14 cellular contexts compared by ENCODE assay signal in the genomic region with DNA sequence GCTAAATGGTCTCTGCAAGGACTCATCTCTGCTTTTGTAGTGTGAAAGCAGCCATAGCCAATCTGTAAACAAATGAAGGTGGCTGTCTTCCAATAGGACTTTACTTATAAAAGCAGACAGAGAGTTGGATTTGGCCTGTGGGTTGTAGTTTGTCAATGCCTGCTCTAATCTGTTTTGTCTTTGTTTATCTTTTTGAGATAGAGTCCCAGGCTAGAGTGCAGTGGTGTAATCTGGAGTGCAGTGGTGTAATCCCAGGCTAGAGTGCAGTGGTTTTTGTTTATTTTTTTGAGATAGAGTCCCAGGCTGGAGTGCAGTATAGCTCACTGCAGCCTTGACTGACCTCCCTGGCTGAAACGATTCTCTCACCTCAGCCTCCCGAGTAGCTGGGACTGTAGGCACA. TPM values are rescaled to one million over a fixed set of nuclear protein-coding genes. Genes with fewer than 3 reads are reported as not detected.
DNase-seq lines count a peak whose midpoint lies in the region; ATAC-seq, FAIRE-seq and TF ChIP-seq lines count a peak whose summit lies in the region.
"Had no signal": no experiment of that assay in that cellular context is flagged by ENCODE, and none has a peak within 500 bp of the region (broad histone marks: within the 10 kb centered on the region; RNA-seq: fewer than 3 reads in every experiment).

No MANE protein-coding gene starts in this region.

- no peak for DNase-seq in activated naive CD4-positive, alpha-beta T cell treated with anti-CD3 and anti-CD28 coated beads for 36 hours
- DNase-seq in activated naive CD4-positive, alpha-beta T cell treated with anti-CD3 and anti-CD28 coated beads, Interleukin-2, amount 50 U/mL, for 16 hours: no peak
- DNase-seq in T-helper 17 cell: no peak
- no peak for DNase-seq in left ventricle myocardium superior
- DNase-seq in gastrocnemius medialis: no peak
- no peak for DNase-seq in H54 (ENCODE audit: insufficient read length, low spot score)
- DNase-seq in hippocampal formation (lab: John Stamatoyannopoulos, UW): no peak
- no peak for DNase-seq in effector CD4-positive, alpha-beta T cell
- DNase-seq: activated CD4-positive, alpha-beta T cell treated with anti-CD3 and anti-CD28 coated beads for 48 hours; anterior cingulate cortex; NCI-H1092; SK-N-SH had no signal

- TF ChIP-seq POLR2A in gastrocnemius medialis (IDR thresholded peaks at IDR 0.05): no peak
- no peak for TF ChIP-seq POLR2A in H54 (IDR thresholded peaks at IDR 0.05; ENCODE audit: low read depth, low read length)

- no peaks in the 10 kb centered on the region for H3K36me3 ChIP-seq in gastrocnemius medialis

- peaks cover 84 to 92% of the 10 kb centered on the region in 2 donors for H3K4me1 ChIP-seq in gastrocnemius medialis

- ATAC-seq in T-helper 17 cell: no peak
- ATAC-seq in left ventricle myocardium superior: peak; percentile 9
- no peak for ATAC-seq in gastrocnemius medialis

- peak overlapping the region; percentile 4 to 47 (median 34) for H3K27ac ChIP-seq in gastrocnemius medialis

- intact Hi-C loops in activated naive CD4-positive, alpha-beta T cell treated with anti-CD3 and anti-CD28 coated beads for 36 hours (cut with micrococcal nuclease): no loop called here
- intact Hi-C loops in left ventricle myocardium superior (cut with micrococcal nuclease) (no loop called here), gastrocnemius medialis (cut with DNase I; ENCODE audit: low total_unique reads) (loop anchor here (10.0 kb wide), 1 partner anchor 366 kb away; no protein-coding TSS in a partner anchor)

- peak overlapping the region in 2 of 4 donors; percentile 0 to 6 for H3K4me3 ChIP-seq in gastrocnemius medialis

- H3K27me3 Mint-ChIP-seq in activated naive CD4-positive, alpha-beta T cell treated with anti-CD3 and anti-CD28 coated beads for 36 hours (ENCODE audit: low read depth): no peaks in the 10 kb centered on the region
- no peaks in the 10 kb centered on the region for H3K27me3 Mint-ChIP-seq in T-helper 17 cell

- no peaks in the 10 kb centered on the region for H3K9me3 Mint-ChIP-seq in activated naive CD4-positive, alpha-beta T cell treated with anti-CD3 and anti-CD28 coated beads for 36 hours

- no peak for FAIRE-seq in H54 (lab: Jason Lieb, UNC)
- FAIRE-seq: endometrium had no signal

- CTCF ChIA-PET in activated naive CD4-positive, alpha-beta T cell treated with anti-CD3 and anti-CD28 coated beads for 36 hours (lab: Charles Lee): interaction anchor here (0.7 kb wide), 1 partner anchor 25 kb away, joined by 5 read pairs; no protein-coding TSS in a partner anchor

- in situ Hi-C loops in gastrocnemius medialis (cut with MboI; ENCODE audit: low sequenced_read_pairs in 4 of 4): loop anchor here (10.0 to 25.0 kb wide), 3 partner anchors 106 to 126 kb away; no protein-coding TSS in a partner anchor

- H3K9me3 ChIP-seq in T-helper 17 cell (ENCODE audit: control insufficient read depth, low read length, poor library complexity, severe bottlenecking) (no peaks in the 10 kb centered on the region), gastrocnemius medialis (no peaks in the 10 kb centered on the region)
- H3K9me3 ChIP-seq: SK-N-SH had no signal

- H3K4me3 Mint-ChIP-seq in activated naive CD4-positive, alpha-beta T cell treated with anti-CD3 and anti-CD28 coated beads for 36 hours: no peak overlapping the region
- H3K4me3 Mint-ChIP-seq in T-helper 17 cell: peak overlapping the region; percentile 89
- H3K4me3 Mint-ChIP-seq: nephron had no signal

- H3K27ac Mint-ChIP-seq in activated naive CD4-positive, alpha-beta T cell treated with anti-CD3 and anti-CD28 coated beads for 36 hours: peak overlapping the region; percentile 90
- peak overlapping the region; percentile 74 for H3K27ac Mint-ChIP-seq in T-helper 17 cell

- peaks cover 89% of the 10 kb centered on the region for H3K4me1 Mint-ChIP-seq in activated naive CD4-positive, alpha-beta T cell treated with anti-CD3 and anti-CD28 coated beads for 36 hours (ENCODE audit: low read depth)
- H3K4me1 Mint-ChIP-seq in T-helper 17 cell: peaks cover 79% of the 10 kb centered on the region

- H3K36me3 Mint-ChIP-seq in activated naive CD4-positive, alpha-beta T cell treated with anti-CD3 and anti-CD28 coated beads for 36 hours (ENCODE audit: low read depth): peaks cover 30% of the 10 kb centered on the region
- peaks cover 5% of the 10 kb centered on the region for H3K36me3 Mint-ChIP-seq in T-helper 17 cell (ENCODE audit: low read depth)

- no peak for TF ChIP-seq CTCF in gastrocnemius medialis (IDR thresholded peaks at IDR 0.05 in 4 of 5, conservative IDR thresholded peaks at IDR 0.05 in 1 of 5)

- H3K27me3 ChIP-seq in gastrocnemius medialis: no peaks in the 10 kb centered on the region

RNA-seq across cellular contexts. Expression of a gene that starts 8.6 kb away (rescaled TPM):
- 10 to 100 TPM; 84.7 to 87.0 TPM for total RNA-seq in activated naive CD4-positive, alpha-beta T cell treated with anti-CD3 and anti-CD28 coated beads for 36 hours
- 100 to 1,000 TPM; 134 to 136 TPM for total RNA-seq in T-helper 17 cell
- total RNA-seq in left ventricle myocardium superior: 86.7 TPM
- 100 to 1,000 TPM in 3 of 4 donors, 10 to 100 TPM in 1; 77.3 to 196 (median 133) TPM for total RNA-seq in gastrocnemius medialis
